25 cellular contexts compared by ENCODE assay signal in genomic region chr19:749811-750210, GRCh38. TPM values are rescaled to one million over a fixed set of nuclear protein-coding genes. Genes with fewer than 3 reads are reported as not detected.
A peak's percentile ranks its signal among the peaks of the same experiment; 100 is the strongest.
DNase-seq lines count a peak whose midpoint lies in the region; ATAC-seq, FAIRE-seq and TF ChIP-seq lines count a peak whose summit lies in the region.
"Had no signal": no experiment of that assay in that cellular context is flagged by ENCODE, and none has a peak within 500 bp of the region (broad histone marks: within the 10 kb centered on the region; RNA-seq: fewer than 3 reads in every experiment).

No MANE protein-coding gene starts in this region.

- in situ Hi-C loops in mammary epithelial cell (cut with MboI; ENCODE audit: low sequenced_read_pairs in 2 of 2): loop anchor here in 1 of 2 donors (25.0 kb wide), 1 partner anchor 163 kb away; the partner anchor contains the start of gene HCN2

- H2AFZ ChIP-seq in osteoblast (ENCODE audit: low read length): no peak overlapping the region
- H2AFZ ChIP-seq in mammary epithelial cell (ENCODE audit: low read depth, low read length): no peak overlapping the region
- H2AFZ ChIP-seq: GM23338 had no signal

- WGBS in A549 (ENCODE audit: missing lambda C conversion rate): 80% methylated on average over 10 of the region's 14 CpGs
- 94% methylated on average over 5 of the region's 14 CpGs for WGBS in mammary epithelial cell (ENCODE audit: low coverage, missing lambda C conversion rate)

- intact Hi-C loops in mammary epithelial cell (cut with micrococcal nuclease): no loop called here

- FAIRE-seq in A549 (lab: Jason Lieb, UNC): no peak
- FAIRE-seq: GM12892, GM18507, H54 had no signal

- dilution Hi-C loops in mammary epithelial cell (cut with HindIII; ENCODE audit: low sequenced_read_pairs): loop anchor here (10.0 kb wide), 1 partner anchor 95 kb away; no protein-coding TSS in a partner anchor

- H4K20me1 ChIP-seq in osteoblast (ENCODE audit: insufficient read depth, low read length): no peaks in the 10 kb centered on the region
- no peaks in the 10 kb centered on the region for H4K20me1 ChIP-seq in mammary epithelial cell (ENCODE audit: insufficient read depth, low read length)

- no peak for TF ChIP-seq EP300 in A549 (IDR thresholded peaks at IDR 0.05)

- H3K4me3 ChIP-seq in A549 (no peak overlapping the region), RWPE2 (ENCODE audit: severe bottlenecking) (no peak overlapping the region), osteoblast (ENCODE audit: insufficient read depth, low read length) (no peak overlapping the region), mammary epithelial cell (replicated peaks in 1 of 3; ENCODE audit: insufficient read depth in 1 of 3, low read depth in 2 of 3, low read length in 3 of 3) (no peak overlapping the region), foreskin fibroblast (ENCODE audit: low read depth in 1 of 2, low read length in 2 of 2) (no peak overlapping the region)
- H3K4me3 ChIP-seq: GM23338 had no signal

- DNase-seq in A549 (ENCODE audit: low read depth in 1 of 2, low spot score in 1 of 2) (no peak), RWPE2 (ENCODE audit: low spot score) (no peak), osteoblast (ENCODE audit: insufficient read length, low spot score, missing footprints) (peak; percentile 86), HUDEP-2 (lab: John Stamatoyannopoulos, UW; ENCODE audit: unreplicated experiment in 76 of 76) (no peak), NCI-H187 treated with DMSO at 0.1 percent for 48 hours (lab: John Stamatoyannopoulos, UW) (no peak), mammary epithelial cell (no peak), foreskin fibroblast (no peak)
- DNase-seq: ACHN; AML-193; CD4-positive, alpha-beta T cell; DMS153; DMS79; GDM1; HCEC 1CT; IMR-90 had no signal

- peaks cover 10% of the 10 kb centered on the region for H3K36me3 ChIP-seq in RWPE2 (ENCODE audit: low read depth)
- H3K36me3 ChIP-seq in osteoblast (ENCODE audit: insufficient read depth, low read length): no peaks in the 10 kb centered on the region
- H3K36me3 ChIP-seq in mammary epithelial cell (ENCODE audit: insufficient read depth, low read length): no peaks in the 10 kb centered on the region

- no peak overlapping the region for H3K9ac ChIP-seq in mammary epithelial cell (ENCODE audit: insufficient read depth, low read length)

- no TSS peak for BruUV-seq in mammary epithelial cell (replicated peaks; lab: Mats Ljungman, UMichigan)

- POLR2A ChIA-PET in A549 (lab: Yijun Ruan, JAX): no interaction called here

- CTCF ChIA-PET in A549 (lab: Yijun Ruan, JAX): interaction anchor here (1.4 to 4.1 kb wide), 3 partner anchors 9 to 15 kb away, joined by 5 to 23 read pairs (median 5); no protein-coding TSS in a partner anchor
- CTCF ChIA-PET in mammary epithelial cell (lab: Charles Lee; ENCODE audit: low non-redundant PET): no interaction called here

- TF ChIP-seq POLR2A in A549 (IDR thresholded peaks at IDR 0.05; ENCODE audit: low read length): no peak

- peaks cover 27% of the 10 kb centered on the region for H3K4me1 ChIP-seq in A549
- peaks cover 10% of the 10 kb centered on the region for H3K4me1 ChIP-seq in RWPE2 (ENCODE audit: insufficient read depth, poor library complexity, severe bottlenecking)
- H3K4me1 ChIP-seq in osteoblast (ENCODE audit: insufficient read depth, low read length): peaks cover 21% of the 10 kb centered on the region
- H3K4me1 ChIP-seq in mammary epithelial cell (ENCODE audit: insufficient read depth, low read length): peaks cover 23% of the 10 kb centered on the region

- ATAC-seq in A549 (no peak), RWPE2 (ENCODE audit: low read depth) (no peak)
- ATAC-seq: GM23338 had no signal

- peak overlapping the region; percentile 99 to 100 for H3K27ac ChIP-seq in A549
- H3K27ac ChIP-seq in RWPE2 (ENCODE audit: poor library complexity, severe bottlenecking): peak overlapping the region; percentile 99
- no peak overlapping the region for H3K27ac ChIP-seq in osteoblast (ENCODE audit: low read depth, low read length)
- H3K27ac ChIP-seq in mammary epithelial cell (ENCODE audit: insufficient read depth, low read depth, low read length): no peak overlapping the region
- H3K27ac ChIP-seq: C4-2B, HL-60 had no signal

- no peak overlapping the region for H3K4me2 ChIP-seq in A549
- no peak overlapping the region for H3K4me2 ChIP-seq in osteoblast (ENCODE audit: insufficient read depth, low read length)
- no peak overlapping the region for H3K4me2 ChIP-seq in mammary epithelial cell (ENCODE audit: insufficient read depth, low read depth, low read length)
- H3K4me2 ChIP-seq: GM23338 had no signal

- H3K79me2 ChIP-seq in osteoblast (ENCODE audit: insufficient read depth, low read length) (no peaks in the 10 kb centered on the region), mammary epithelial cell (ENCODE audit: insufficient read depth, low read length) (peaks cover 12% of the 10 kb centered on the region)

- TF ChIP-seq CTCF in A549 (IDR thresholded peaks at IDR 0.05): no peak
- no peak for TF ChIP-seq CTCF in RWPE2 (IDR thresholded peaks at IDR 0.05; ENCODE audit: poor library complexity, severe bottlenecking)
- TF ChIP-seq CTCF in osteoblast (IDR thresholded peaks at IDR 0.05; ENCODE audit: extremely low read depth, low read depth, low read length): no peak
- TF ChIP-seq CTCF in mammary epithelial cell (conservative IDR thresholded peaks at IDR 0.05 in 1 of 2, IDR thresholded peaks at IDR 0.05 in 1 of 2; ENCODE audit: extremely low read depth in 1 of 2, insufficient read depth in 1 of 2, low read depth in 1 of 2, low read length in 2 of 2): no peak
- TF ChIP-seq CTCF in foreskin fibroblast (IDR thresholded peaks at IDR 0.05; ENCODE audit: low read depth, low read length): no peak

- H3K9me3 ChIP-seq in A549: peaks cover 16% of the 10 kb centered on the region; the same call in 2 of the 3 replicates
- peaks cover 5% of the 10 kb centered on the region for H3K9me3 ChIP-seq in RWPE2 (ENCODE audit: severe bottlenecking)
- H3K9me3 ChIP-seq in osteoblast (ENCODE audit: low read depth, low read length): peaks cover 5% of the 10 kb centered on the region
- H3K9me3 ChIP-seq in mammary epithelial cell (replicated peaks; ENCODE audit: insufficient read depth, low read length): peaks cover 15% of the 10 kb centered on the region

- H3K27me3 ChIP-seq in RWPE2 (ENCODE audit: insufficient read depth, poor library complexity, severe bottlenecking) (no peaks in the 10 kb centered on the region), osteoblast (ENCODE audit: insufficient read depth, low read length) (no peaks in the 10 kb centered on the region), mammary epithelial cell (ENCODE audit: insufficient read depth, low read length) (no peaks in the 10 kb centered on the region)

- no peak for TF ChIP-seq RAD21 in A549 (conservative IDR thresholded peaks at IDR 0.05 in 1 of 2, IDR thresholded peaks at IDR 0.05 in 1 of 2)

TF ChIP-seq in A549, 52 proteins besides CTCF, POLR2A, EP300 and RAD21:
- TF ChIP-seq HOXB13 (CRISPR knock-in tag; IDR thresholded peaks at IDR 0.05; ENCODE audit: low read depth): no peak
- TF ChIP-seq JUN (IDR thresholded peaks at IDR 0.05): no peak
- TF ChIP-seq POLR2AphosphoS2 (conservative IDR thresholded peaks at IDR 0.05; ENCODE audit: low read length): no peak

RNA-seq across cellular contexts. Expression of gene MISP, which starts 1.1 kb away (rescaled TPM):
- polyA plus RNA-seq in A549 (2011; rRNA removed) (38.3 and 46.5 TPM in 2 replicates), A549 (2017; fragmentation: RNase III; extraction: RNeasy Plus Mini Kit Qiagen cat#74134 plus additional on column Dnase treatment) (56.9 to 62.7 TPM (median 61.4 TPM) in 3 replicates), mammary epithelial cell (13.8 TPM)
- 44.9 and 58.4 TPM in 2 replicates for polyA plus RNA-seq in A549 (2012; cell fraction: cytosol; rRNA removed)
- polyA plus RNA-seq in A549 (2012; cell fraction: nucleus; rRNA removed): 75.9 and 95.3 TPM in 2 replicates
- polyA minus RNA-seq in A549 (2011; rRNA and poly(A)+ RNA removed): 43.2 and 57.3 TPM in 2 replicates
- total RNA-seq in osteoblast (0.36 and 0.59 TPM in 2 replicates), mammary epithelial cell (10 to 100 TPM; 15.3 to 21.0 TPM)
- 8.1 TPM for polyA minus RNA-seq in mammary epithelial cell
- total RNA-seq: CD4-positive, alpha-beta T cell; IMR-90 had no signal
- polyA plus RNA-seq: IMR-90 had no signal

RNA-seq across cellular contexts. Expression of gene PALM, which starts 41.1 kb away (rescaled TPM):
- polyA plus RNA-seq in A549 (2011; rRNA removed) (2.0 and 3.0 TPM in 2 replicates), A549 (2017; fragmentation: RNase III; extraction: RNeasy Plus Mini Kit Qiagen cat#74134 plus additional on column Dnase treatment) (11.4 to 17.5 TPM (median 15.7 TPM) in 3 replicates), mammary epithelial cell (not detected)
- polyA plus RNA-seq in A549 (2012; cell fraction: cytosol; rRNA removed): 5.4 and 7.0 TPM in 2 replicates
- 8.5 and 8.8 TPM in 2 replicates for polyA plus RNA-seq in A549 (2012; cell fraction: nucleus; rRNA removed)
- 2.2 and 3.7 TPM in 2 replicates for polyA minus RNA-seq in A549 (2011; rRNA and poly(A)+ RNA removed)
- total RNA-seq in osteoblast (9.7 and 10.5 TPM in 2 replicates), mammary epithelial cell (1 to 10 TPM in 1 of 2 donors, under 1 TPM in 1; 0.33 to 1.0 TPM)
- not detected for polyA minus RNA-seq in mammary epithelial cell
- total RNA-seq: CD4-positive, alpha-beta T cell; HT1080 had no signal

RNA-seq across cellular contexts. Expression of gene PTBP1, which starts 47.4 kb away (rescaled TPM):
- polyA plus RNA-seq in A549 (2011; rRNA removed) (144 and 207 TPM in 2 replicates), A549 (2017; fragmentation: RNase III; extraction: RNeasy Plus Mini Kit Qiagen cat#74134 plus additional on column Dnase treatment) (264 to 299 TPM (median 285 TPM) in 3 replicates), mammary epithelial cell (214 TPM)
- 326 and 379 TPM in 2 replicates for polyA plus RNA-seq in A549 (2012; cell fraction: cytosol; rRNA removed)
- polyA plus RNA-seq in A549 (2012; cell fraction: nucleus; rRNA removed): 472 and 807 TPM in 2 replicates
- polyA minus RNA-seq in A549 (2011; rRNA and poly(A)+ RNA removed): 224 and 254 TPM in 2 replicates
- total RNA-seq in osteoblast (106 and 124 TPM in 2 replicates), mammary epithelial cell (100 to 1,000 TPM in 1 of 2 donors, 10 to 100 TPM in 1; 88.9 to 383 TPM)
- 178 TPM for polyA minus RNA-seq in mammary epithelial cell

RNA-seq across cellular contexts. Expression of gene PRSS57, which starts 54.6 kb away (rescaled TPM):
- 0.10 TPM in 1 of 2 replicates, not detected in the other for polyA plus RNA-seq in A549 (2011; rRNA removed)
- polyA plus RNA-seq in A549 (2012; cell fraction: cytosol; rRNA removed): 0.06 and 0.11 TPM in 2 replicates
- polyA plus RNA-seq in A549 (2012; cell fraction: nucleus; rRNA removed): 0.10 TPM in 1 of 2 replicates, not detected in the other
- polyA plus RNA-seq in A549 (2017; fragmentation: RNase III; extraction: RNeasy Plus Mini Kit Qiagen cat#74134 plus additional on column Dnase treatment): not detected in 3 replicates
- polyA minus RNA-seq in A549 (2011; rRNA and poly(A)+ RNA removed): not detected in 2 replicates
- not detected in 2 replicates for total RNA-seq in osteoblast
- total RNA-seq in mammary epithelial cell: not detected
- not detected for polyA plus RNA-seq in mammary epithelial cell
- polyA minus RNA-seq in mammary epithelial cell: not detected
- total RNA-seq: A172; CD4-positive, alpha-beta T cell; Daoy; GM23338; HT1080; IMR-90 had no signal
- polyA plus RNA-seq: BJ, IMR-90 had no signal

Comparison
In these comparisons a context has a peak if more than half of its experiments do, and no peak if none do; other contexts are left out.
1. H3K27ac ChIP-seq: peak in A549 (2 of 2) and RWPE2 (single experiment); none in osteoblast (single experiment) and mammary epithelial cell (single experiment).
2. RNA of gene MISP, which starts 1.1 kb away (total RNA-seq): 15.3 to 21.0 TPM in mammary epithelial cell; 0.36 to 0.59 TPM in osteoblast; every median in the first group is over 10 times any median in the second.